ENCODE assay signal across 12 cellular contexts in the genomic region with DNA sequence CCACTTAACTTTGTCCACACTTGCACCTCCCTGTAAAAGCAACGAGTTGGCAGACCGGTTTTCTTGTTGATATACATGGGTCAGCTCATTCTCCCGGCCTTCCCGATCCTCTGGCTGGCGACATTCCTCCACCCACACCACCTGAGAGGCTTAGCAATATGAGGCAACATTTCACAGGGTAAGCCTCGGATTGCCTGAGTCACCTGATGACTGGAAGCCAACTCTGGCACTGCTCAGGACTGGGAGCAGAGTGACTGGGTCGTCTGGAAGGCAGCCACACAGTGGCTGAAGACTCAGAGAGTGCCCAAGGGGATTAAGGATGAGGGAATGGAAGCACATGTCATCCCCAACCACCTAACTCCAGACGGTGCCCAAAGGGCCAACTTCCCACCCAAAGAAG. TPM values are rescaled to one million over a fixed set of nuclear protein-coding genes. Genes with fewer than 3 reads are reported as not detected.
DNase-seq lines count a peak whose midpoint lies in the region; ATAC-seq and TF ChIP-seq lines count a peak whose summit lies in the region.
"Had no signal": no experiment of that assay in that cellular context is flagged by ENCODE, and none has a peak within 500 bp of the region (broad histone marks: within the 10 kb centered on the region; RNA-seq: fewer than 3 reads in every experiment).

No MANE protein-coding gene starts in this region.

- DNase-seq in ACHN (peak; percentile 76), HS-5 (ENCODE audit: low read depth) (peak; percentile 26), body of pancreas (peak; percentile 93 to 97 (median 96)), right lobe of liver (peak; percentile 77 to 81 (median 79)), midbrain (lab: John Stamatoyannopoulos, UW) (no peak), KBM-7 (no peak)
- DNase-seq: activated CD8-positive, alpha-beta memory T cell treated with anti-CD3 and anti-CD28 coated beads, Interleukin-2, amount 50 U/mL, for 48 hours; effector CD4-positive, alpha-beta T cell; hypothalamus had no signal

- H3K36me3 ChIP-seq in body of pancreas (replicated peaks in 1 of 2; ENCODE audit: insufficient read depth in 1 of 2, low read depth in 2 of 2) (no peaks in the 10 kb centered on the region), right lobe of liver (no peaks in the 10 kb centered on the region)
- H3K36me3 ChIP-seq: right atrium auricular region had no signal

- intact Hi-C loops in body of pancreas (cut with DNase I) (no loop called here), right lobe of liver (cut with DNase I) (no loop called here)

- peak overlapping the region; percentile 80 to 86 (median 84) for H3K27ac ChIP-seq in body of pancreas
- H3K27ac ChIP-seq in right lobe of liver = no peak overlapping the region
- H3K27ac ChIP-seq: right atrium auricular region had no signal

- H3K9me3 ChIP-seq in body of pancreas = no peaks in the 10 kb centered on the region
- no peaks in the 10 kb centered on the region for H3K9me3 ChIP-seq in right lobe of liver
- H3K9me3 ChIP-seq: right atrium auricular region had no signal

- H3K27me3 ChIP-seq in body of pancreas = no peaks in the 10 kb centered on the region
- no peaks in the 10 kb centered on the region for H3K27me3 ChIP-seq in right lobe of liver
- H3K27me3 ChIP-seq: right atrium auricular region had no signal

- TF ChIP-seq POLR2A in body of pancreas (IDR thresholded peaks at IDR 0.05) (peak in 2 of 3 donors; percentile 52), right lobe of liver (IDR thresholded peaks at IDR 0.05) (no peak)

- peak; percentile 97 for ATAC-seq in body of pancreas
- peak; percentile 92 to 98 (median 93) for ATAC-seq in right lobe of liver
- no peak for ATAC-seq in HG02798 (IDR thresholded peaks at IDR 0.05; ENCODE audit: poor library complexity, unreplicated experiment)
- ATAC-seq in GM18868 (IDR thresholded peaks at IDR 0.05; ENCODE audit: unreplicated experiment) = no peak

- 20 to 33% methylated on average over 8 of the region's 8 CpGs for WGBS in body of pancreas, 2 donors
- 38% methylated on average over 4 of the region's 8 CpGs for WGBS in right lobe of liver (ENCODE audit: insufficient coverage, low coverage, low lambda C conversion rate, missing lambda C conversion rate)

- H3K4me3 ChIP-seq in body of pancreas = no peak overlapping the region
- H3K4me3 ChIP-seq in right lobe of liver = no peak overlapping the region
- H3K4me3 ChIP-seq: right atrium auricular region had no signal

- in situ Hi-C loops in ACHN (cut with HindIII; ENCODE audit: low pct_ligation_motif_present, low pct_unique_long_range_greater_than_20kb, low sequenced_read_pairs) = no loop called here
- in situ Hi-C loops in KBM-7 (cut with MboI; ENCODE audit: low pct_unique_long_range_greater_than_20kb, low sequenced_read_pairs) = no loop called here

- H3K4me1 ChIP-seq in body of pancreas = peaks cover 98% of the 10 kb centered on the region
- H3K4me1 ChIP-seq in right lobe of liver = peaks cover 0 to 24% (median 11%) of the 10 kb centered on the region in 4 donors
- H3K4me1 ChIP-seq: right atrium auricular region had no signal

- TF ChIP-seq CTCF in body of pancreas (IDR thresholded peaks at IDR 0.05) = no peak
- no peak for TF ChIP-seq CTCF in right lobe of liver (IDR thresholded peaks at IDR 0.05)

RNA-seq across cellular contexts. Expression of gene HOMER2, which starts 9.8 kb away (rescaled TPM):
- total RNA-seq in body of pancreas = 100 to 1,000 TPM; 331 to 469 TPM
- 10 to 100 TPM; 16.8 to 66.2 (median 60.7) TPM for total RNA-seq in right lobe of liver

RNA-seq across cellular contexts. Expression of gene RAMAC, which starts 43.3 kb away (rescaled TPM):
- total RNA-seq in body of pancreas (10 to 100 TPM in 1 of 2 donors, 1 to 10 TPM in 1; 9.1 to 12.2 TPM), right lobe of liver (10 to 100 TPM in 5 of 6 experiments, 1 to 10 TPM in 1; 8.1 to 13.5 (median 11.5) TPM)

Comparison
In these comparisons a context has a peak if more than half of its experiments do, and no peak if none do; other contexts are left out.
1. DNase-seq: peak in ACHN (single experiment), HS-5 (single experiment), body of pancreas (4 of 4) and right lobe of liver (3 of 3); none in midbrain (single experiment) and KBM-7 (single experiment).
2. ATAC-seq: peak in body of pancreas (single experiment) and right lobe of liver (4 of 4); none in HG02798 (single experiment) and GM18868 (single experiment).
3. H3K27ac ChIP-seq: peak in body of pancreas (4 of 4); none in right lobe of liver (0 of 3).
4. RNA of gene HOMER2, which starts 9.8 kb away (total RNA-seq): 331 to 469 TPM in body of pancreas; 16.8 to 66.2 TPM in right lobe of liver; every median in the first group is over 4 times any median in the second.